In the genomic region with DNA sequence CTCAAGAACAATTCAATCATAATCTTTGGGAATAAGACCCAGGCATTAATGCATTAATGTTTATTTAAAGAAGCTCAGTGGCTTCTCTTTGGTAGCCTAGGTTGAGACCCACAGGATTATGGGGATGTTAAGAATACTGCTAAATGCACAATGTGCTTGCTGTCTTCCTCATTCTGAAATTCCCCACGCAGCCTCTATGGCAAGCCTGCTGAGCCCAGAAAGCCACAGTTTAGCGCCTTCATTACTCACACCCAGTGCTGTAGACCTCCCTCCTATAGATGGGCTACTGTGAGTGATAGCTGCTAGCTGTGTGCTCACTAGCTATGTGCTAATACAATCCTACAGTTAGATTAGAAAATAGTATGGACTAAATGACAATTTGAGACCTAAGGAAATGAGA, we compare ENCODE assay signal across 28 cellular contexts.
"Had no signal": no experiment of that assay in that cellular context is flagged by ENCODE, and none has a peak within 500 bp of the region (broad histone marks: within the 10 kb centered on the region; RNA-seq: fewer than 3 reads in every experiment).

No MANE protein-coding gene starts in this region.

- H3K4me3 ChIP-seq: body of pancreas, esophagus muscularis mucosa, left lung, lower lobe of right lung, neural progenitor cell, psoas muscle, stomach, tibial artery, upper lobe of right lung had no signal

- H3K27me3 ChIP-seq: body of pancreas, foreskin keratinocyte, left lung, neural progenitor cell, tibial artery, upper lobe of right lung had no signal

- H3K9me3 ChIP-seq: body of pancreas, esophagus muscularis mucosa, left lung, lower lobe of right lung, psoas muscle, stomach, tibial artery, upper lobe of right lung had no signal

- DNase-seq: activated CD4-positive, alpha-beta T cell treated with anti-CD3 and anti-CD28 coated beads for 1 hour; activated CD4-positive, alpha-beta T cell treated with anti-CD3 and anti-CD28 coated beads, Interleukin-2, amount 50 U/mL, for 1 hour; activated CD8-positive, alpha-beta memory T cell treated with anti-CD3 and anti-CD28 coated beads, Interleukin-2, amount 10 ng/mL, durations not matched to agents 7 days and 5 days; activated CD8-positive, alpha-beta T cell treated with anti-CD3 and anti-CD28 coated beads, Interleukin-2, amount 10 ng/mL, durations not matched to agents 7 days and 5 days; activated naive CD4-positive, alpha-beta T cell; activated T-cell treated with anti-CD3 and anti-CD28 coated beads, Interleukin-2, amount 50 U/mL, for 72 hours; aorta; body of pancreas; dermis blood vessel endothelial cell; effector CD4-positive, alpha-beta T cell; foreskin keratinocyte; left lung; lower lobe of right lung; mesenchymal stem cell; natural killer cell; occipital lobe; psoas muscle; stimulated activated CD4-positive, alpha-beta T cell treated with anti-CD3 and anti-CD28 coated beads, Interleukin-15, amount 100 ng/mL, for 24 hours; stimulated activated CD4-positive, alpha-beta T cell treated with anti-CD3 and anti-CD28 coated beads, Interleukin-2, amount 100 ng/mL, for 24 hours; stimulated activated naive B cell treated with anti-CD40 and anti-IgM and Interleukin-4, amounts not matched to agents 10 μg/mL and 1 μg/mL and 100 μg/mL, for 72 hours; stomach; T-helper 9 cell; tibial artery; upper lobe of right lung had no signal

- H3K27ac ChIP-seq: body of pancreas, esophagus muscularis mucosa, foreskin keratinocyte, left lung, lower lobe of right lung, neural progenitor cell, parathyroid adenoma, psoas muscle, stomach, tibial artery, upper lobe of right lung had no signal

- H3K4me1 Mint-ChIP-seq: activated CD8-positive, alpha-beta memory T cell treated with anti-CD3 and anti-CD28 coated beads, Interleukin-2, amount 10 ng/mL, durations not matched to agents 7 days and 5 days; natural killer cell; neural progenitor cell; stimulated activated naive B cell treated with anti-CD40 and anti-IgM and Interleukin-4, amounts not matched to agents 10 μg/mL and 1 μg/mL and 100 μg/mL, for 72 hours had no signal

- H3K36me3 Mint-ChIP-seq: activated CD8-positive, alpha-beta memory T cell treated with anti-CD3 and anti-CD28 coated beads, Interleukin-2, amount 10 ng/mL, durations not matched to agents 7 days and 5 days; activated naive CD4-positive, alpha-beta T cell treated with anti-CD3 and anti-CD28 coated beads, Interleukin-2, amount 50 U/mL, for 72 hours; natural killer cell; neural progenitor cell; stimulated activated naive B cell treated with anti-CD40 and anti-IgM and Interleukin-4, amounts not matched to agents 10 μg/mL and 1 μg/mL and 100 μg/mL, for 72 hours had no signal

- H3K9me3 Mint-ChIP-seq: activated naive CD4-positive, alpha-beta T cell treated with anti-CD3 and anti-CD28 coated beads, Interleukin-2, amount 50 U/mL, for 72 hours; activated T-cell treated with anti-CD3 and anti-CD28 coated beads, Interleukin-2, amount 50 U/mL, for 72 hours; neural progenitor cell; stimulated activated naive B cell treated with anti-CD40 and anti-IgM and Interleukin-4, amounts not matched to agents 10 μg/mL and 1 μg/mL and 100 μg/mL, for 72 hours had no signal

- H3K27ac Mint-ChIP-seq: activated CD8-positive, alpha-beta memory T cell treated with anti-CD3 and anti-CD28 coated beads, Interleukin-2, amount 10 ng/mL, durations not matched to agents 7 days and 5 days; activated CD8-positive, alpha-beta T cell treated with anti-CD3 and anti-CD28 coated beads, Interleukin-2, amount 10 ng/mL, durations not matched to agents 7 days and 5 days; activated naive CD4-positive, alpha-beta T cell treated with anti-CD3 and anti-CD28 coated beads, Interleukin-2, amount 50 U/mL, for 72 hours; activated T-cell treated with anti-CD3 and anti-CD28 coated beads, Interleukin-2, amount 50 U/mL, for 72 hours; natural killer cell; neural progenitor cell; stimulated activated naive B cell treated with anti-CD40 and anti-IgM and Interleukin-4, amounts not matched to agents 10 μg/mL and 1 μg/mL and 100 μg/mL, for 72 hours had no signal

- H3K4me3 Mint-ChIP-seq: activated CD8-positive, alpha-beta memory T cell treated with anti-CD3 and anti-CD28 coated beads, Interleukin-2, amount 10 ng/mL, durations not matched to agents 7 days and 5 days; activated CD8-positive, alpha-beta T cell treated with anti-CD3 and anti-CD28 coated beads, Interleukin-2, amount 10 ng/mL, durations not matched to agents 7 days and 5 days; activated T-cell treated with anti-CD3 and anti-CD28 coated beads, Interleukin-2, amount 50 U/mL, for 72 hours; natural killer cell; neural progenitor cell; stimulated activated naive B cell treated with anti-CD40 and anti-IgM and Interleukin-4, amounts not matched to agents 10 μg/mL and 1 μg/mL and 100 μg/mL, for 72 hours had no signal

- H3K36me3 ChIP-seq: esophagus muscularis mucosa, left lung, lower lobe of right lung, neural progenitor cell, stomach, tibial artery, upper lobe of right lung had no signal

- H3K4me1 ChIP-seq: body of pancreas, esophagus muscularis mucosa, foreskin keratinocyte, left lung, lower lobe of right lung, neural progenitor cell, parathyroid adenoma, psoas muscle, stomach, upper lobe of right lung had no signal
